Comparison of ENCODE assay signal across 26 cellular contexts in the genomic region with DNA sequence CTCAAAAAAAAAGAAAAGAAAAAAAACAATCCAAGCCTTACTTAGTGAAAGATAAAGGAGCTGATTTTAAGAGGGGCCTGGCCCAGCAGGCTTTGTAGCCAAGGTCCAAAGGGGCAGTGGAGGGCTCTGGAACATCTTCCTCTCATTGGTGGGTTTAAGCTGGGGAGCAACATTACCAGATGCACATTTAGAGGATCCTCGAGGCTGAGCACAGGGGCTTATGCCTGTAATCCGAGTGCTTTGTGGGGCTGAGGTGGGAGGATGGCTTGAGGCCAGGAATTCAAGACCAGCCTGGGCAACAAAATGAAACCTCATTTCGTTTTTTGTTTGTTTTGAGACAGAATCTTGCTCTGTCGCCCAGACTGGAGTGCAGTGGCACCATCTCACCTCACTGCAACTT. TPM values are rescaled to one million over a fixed set of nuclear protein-coding genes. Genes with fewer than 3 reads are reported as not detected.
A peak's percentile ranks its signal among the peaks of the same experiment; 100 is the strongest.
DNase-seq lines count a peak whose midpoint lies in the region; ATAC-seq and TF ChIP-seq lines count a peak whose summit lies in the region.
"Had no signal": no experiment of that assay in that cellular context is flagged by ENCODE, and none has a peak within 500 bp of the region (broad histone marks: within the 10 kb centered on the region; RNA-seq: fewer than 3 reads in every experiment).

No MANE protein-coding gene starts in this region.

- H3K36me3 ChIP-seq in HEK293 (ENCODE audit: control insufficient read depth in 2 of 2, insufficient read depth in 1 of 2, low read length in 2 of 2) (no peaks in the 10 kb centered on the region; a peak in 1 of 3 replicates), endodermal cell (ENCODE audit: control insufficient read depth, insufficient read depth, low read length) (no peaks in the 10 kb centered on the region), heart left ventricle (no peaks in the 10 kb centered on the region)
- H3K36me3 ChIP-seq: BLaER1 had no signal

- TF ChIP-seq POLR2A in heart left ventricle (IDR thresholded peaks at IDR 0.05): no peak

- H3K9me3 ChIP-seq in HEK293 (ENCODE audit: control insufficient read depth, insufficient read depth, low read depth, low read length) (no peaks in the 10 kb centered on the region), endodermal cell (ENCODE audit: control insufficient read depth, low read length) (peaks cover 7% of the 10 kb centered on the region), heart left ventricle (no peaks in the 10 kb centered on the region)
- H3K9me3 ChIP-seq: BLaER1 had no signal

- 86 to 90% methylated on average over 2 to 4 of the region's 4 CpGs for WGBS in endodermal cell (ENCODE audit: insufficient coverage in 1 of 2, insufficient read length in 1 of 2), 2 experiments
- WGBS in heart left ventricle, 4 donors: 62 to 77% (median 75%) methylated on average over 4 of the region's 4 CpGs

- H3K4me1 ChIP-seq in HEK293 (ENCODE audit: control insufficient read depth, insufficient read depth, low read length): peaks cover 6% of the 10 kb centered on the region
- no peaks in the 10 kb centered on the region for H3K4me1 ChIP-seq in endodermal cell (ENCODE audit: control insufficient read depth, insufficient read depth, low read length)
- no peaks in the 10 kb centered on the region for H3K4me1 ChIP-seq in heart left ventricle
- H3K4me1 ChIP-seq: BLaER1 had no signal

- H3K27me3 ChIP-seq in endodermal cell (ENCODE audit: control insufficient read depth, insufficient read depth, low read length, poor library complexity, severe bottlenecking) (no peaks in the 10 kb centered on the region), heart left ventricle (no peaks in the 10 kb centered on the region)
- H3K27me3 ChIP-seq: BLaER1 had no signal

- H3K9me3 Mint-ChIP-seq in endodermal cell (peaks cover 37% of the 10 kb centered on the region), progenitor cell of endocrine pancreas (ENCODE audit: low read depth) (peaks cover 13% of the 10 kb centered on the region)
- H3K9me3 Mint-ChIP-seq in naive thymus-derived CD8-positive, alpha-beta T cell: no peaks in the 10 kb centered on the region
- H3K9me3 Mint-ChIP-seq: activated CD4-positive, alpha-beta T cell treated with anti-CD3 and anti-CD28 coated beads, Interleukin-2, amount 10 ng/mL, durations not matched to agents 7 days and 5 days; activated T-cell treated with anti-CD3 and anti-CD28 coated beads, Interleukin-2, amount 50 U/mL, for 24 hours; central memory CD8-positive, alpha-beta T cell; dendritic cell treated with granulocyte-macrophage colony-stimulating factor and Interleukin-4, amounts not matched to agents 40 ng/mL and 50 ng/mL, for 4 days; type B pancreatic cell had no signal

- peaks cover 26% of the 10 kb centered on the region for H3K4me1 Mint-ChIP-seq in endodermal cell
- H3K4me1 Mint-ChIP-seq in progenitor cell of endocrine pancreas (ENCODE audit: low read depth): peaks cover 15% of the 10 kb centered on the region
- H3K4me1 Mint-ChIP-seq in naive thymus-derived CD8-positive, alpha-beta T cell: no peaks in the 10 kb centered on the region
- H3K4me1 Mint-ChIP-seq: activated CD4-positive, alpha-beta T cell treated with anti-CD3 and anti-CD28 coated beads, Interleukin-2, amount 10 ng/mL, durations not matched to agents 7 days and 5 days; central memory CD8-positive, alpha-beta T cell had no signal

- no peak overlapping the region for H3K4me3 ChIP-seq in HEK293 (ENCODE audit: low read depth, low read length)
- no peak overlapping the region for H3K4me3 ChIP-seq in endodermal cell (ENCODE audit: low read length)
- no peak overlapping the region for H3K4me3 ChIP-seq in heart left ventricle
- H3K4me3 ChIP-seq: BLaER1 had no signal

- POLR2A ChIA-PET in HEK293 (lab: Yijun Ruan, JAX): interaction anchor here (0.6 to 2.1 kb wide), 3 partner anchors 9 to 419 kb away, joined by 4 to 6 read pairs (median 5); a partner anchor contains a TSS
- POLR2A ChIA-PET in naive thymus-derived CD8-positive, alpha-beta T cell (lab: Charles Lee): interaction anchor here (0.7 kb wide), 1 partner anchor 18 kb away, joined by 3 read pairs; no protein-coding TSS in a partner anchor

- CTCF ChIA-PET in HEK293 (lab: Yijun Ruan, JAX): interaction anchor here (0.6 to 1.2 kb wide), 6 partner anchors 8 to 252 kb away, joined by 3 to 5 read pairs (median 4); no protein-coding TSS in a partner anchor

- H3K27ac ChIP-seq in HEK293 (ENCODE audit: extremely low read depth, low read depth, low read length) (no peak overlapping the region), endodermal cell (ENCODE audit: low read depth, low read length) (no peak overlapping the region), heart left ventricle (no peak overlapping the region)
- H3K27ac ChIP-seq: BLaER1 had no signal

- H3K27ac Mint-ChIP-seq in endodermal cell: peak overlapping the region; percentile 30
- H3K27ac Mint-ChIP-seq in progenitor cell of endocrine pancreas: peak overlapping the region; percentile 27
- H3K27ac Mint-ChIP-seq in naive thymus-derived CD8-positive, alpha-beta T cell: no peak overlapping the region
- H3K27ac Mint-ChIP-seq: activated CD4-positive, alpha-beta T cell treated with anti-CD3 and anti-CD28 coated beads, Interleukin-2, amount 10 ng/mL, durations not matched to agents 7 days and 5 days; activated T-cell treated with anti-CD3 and anti-CD28 coated beads, Interleukin-2, amount 50 U/mL, for 24 hours; dendritic cell treated with granulocyte-macrophage colony-stimulating factor and Interleukin-4, amounts not matched to agents 40 ng/mL and 50 ng/mL, for 4 days; type B pancreatic cell; WTC11 had no signal

- H3K36me3 Mint-ChIP-seq in endodermal cell (ENCODE audit: low read depth): peaks cover 12% of the 10 kb centered on the region
- H3K36me3 Mint-ChIP-seq in progenitor cell of endocrine pancreas (ENCODE audit: insufficient read depth): peaks cover 5% of the 10 kb centered on the region
- H3K36me3 Mint-ChIP-seq in naive thymus-derived CD8-positive, alpha-beta T cell: no peaks in the 10 kb centered on the region
- H3K36me3 Mint-ChIP-seq: type B pancreatic cell had no signal

- intact Hi-C loops in heart left ventricle (cut with DNase I): no loop called here

- H3K27me3 Mint-ChIP-seq in endodermal cell (ENCODE audit: insufficient read depth) (peaks cover 18% of the 10 kb centered on the region), progenitor cell of endocrine pancreas (no peaks in the 10 kb centered on the region)
- H3K27me3 Mint-ChIP-seq in naive thymus-derived CD8-positive, alpha-beta T cell: peaks cover 0 to 12% (median 0%) of the 10 kb centered on the region in 5 donors
- H3K27me3 Mint-ChIP-seq: activated T-cell treated with anti-CD3 and anti-CD28 coated beads, Interleukin-2, amount 50 U/mL, for 24 hours had no signal

- TF ChIP-seq CTCF in HEK293 (tag by site-specific recombination; IDR thresholded peaks at IDR 0.05) (no peak), endodermal cell (conservative IDR thresholded peaks at IDR 0.05) (no peak), progenitor cell of endocrine pancreas (IDR thresholded peaks at IDR 0.05; ENCODE audit: unreplicated experiment) (no peak), heart left ventricle (IDR thresholded peaks at IDR 0.05) (no peak)

- H3K4me3 Mint-ChIP-seq in endodermal cell: no peak overlapping the region
- H3K4me3 Mint-ChIP-seq in progenitor cell of endocrine pancreas (ENCODE audit: low read depth): no peak overlapping the region
- no peak overlapping the region for H3K4me3 Mint-ChIP-seq in naive thymus-derived CD8-positive, alpha-beta T cell
- H3K4me3 Mint-ChIP-seq: activated CD4-positive, alpha-beta T cell treated with anti-CD3 and anti-CD28 coated beads, Interleukin-2, amount 10 ng/mL, durations not matched to agents 7 days and 5 days; activated T-cell treated with anti-CD3 and anti-CD28 coated beads, Interleukin-2, amount 50 U/mL, for 24 hours; central memory CD8-positive, alpha-beta T cell; dendritic cell treated with granulocyte-macrophage colony-stimulating factor and Interleukin-4, amounts not matched to agents 40 ng/mL and 50 ng/mL, for 4 days; type B pancreatic cell; WTC11 had no signal

- DNase-seq in NCI-H524 treated with DMSO at 0.1 percent for 48 hours (lab: John Stamatoyannopoulos, UW) (peak; percentile 12), endodermal cell (peak; percentile 38), progenitor cell of endocrine pancreas (ENCODE audit: low spot score, unreplicated experiment) (no peak), heart left ventricle (no peak), ACHN (no peak)
- DNase-seq in naive thymus-derived CD8-positive, alpha-beta T cell: no peak
- DNase-seq: activated CD4-positive, alpha-beta T cell treated with anti-CD3 and anti-CD28 coated beads, Interleukin-2, amount 10 ng/mL, durations not matched to agents 7 days and 5 days; activated gamma-delta T cell treated with Interleukin-2 at 50 U/mL for 16 hours; activated T-cell treated with anti-CD3 and anti-CD28 coated beads, Interleukin-2, amount 50 U/mL, for 24 hours; DMS153; HCEC 1CT; left ventricle myocardium superior; NCI-H1048; NCI-H187 treated with DMSO at 0.1 percent for 48 hours; NCI-H774; occipital lobe; RPMI8226; stimulated activated CD4-positive, alpha-beta T cell treated with anti-CD3 and anti-CD28 coated beads, Interleukin-15, amount 100 ng/mL, for 24 hours; stimulated activated CD4-positive, alpha-beta T cell treated with anti-CD3 and anti-CD28 coated beads, Interleukin-4, amount 100 ng/mL, for 4 hours had no signal

- no peak for ATAC-seq in heart left ventricle
- ATAC-seq in naive thymus-derived CD8-positive, alpha-beta T cell: no peak
- ATAC-seq: left ventricle myocardium superior, WTC11 had no signal

- no peak overlapping the region for H3K9ac ChIP-seq in endodermal cell (ENCODE audit: extremely low read depth, low read length, poor library complexity, severe bottlenecking)
- H3K9ac ChIP-seq: BLaER1 had no signal

- in situ Hi-C loops in ACHN (cut with HindIII; ENCODE audit: low pct_ligation_motif_present, low pct_unique_long_range_greater_than_20kb, low sequenced_read_pairs): no loop called here

RNA-seq across cellular contexts. Expression of a gene that starts 8.0 kb away (rescaled TPM):
- 10 to 100 TPM; 61.8 to 69.5 TPM for total RNA-seq in endodermal cell
- 44.2 TPM for polyA plus RNA-seq in endodermal cell (2013, experiment 1 of 2)
- 34.1 TPM for polyA plus RNA-seq in endodermal cell (2013, experiment 2 of 2)
- total RNA-seq in progenitor cell of endocrine pancreas: 33.6 and 35.4 TPM in 2 replicates
- total RNA-seq in heart left ventricle: 10 to 100 TPM; 21.7 to 58.0 (median 24.5) TPM
- polyA plus RNA-seq in heart left ventricle: 10 to 100 TPM; 10.5 to 21.7 TPM
- 10 to 100 TPM; 30.1 to 31.7 TPM for total RNA-seq in naive thymus-derived CD8-positive, alpha-beta T cell
- 100 to 1,000 TPM; 118 to 154 (median 144) TPM for polyA plus RNA-seq in naive thymus-derived CD8-positive, alpha-beta T cell

RNA-seq across cellular contexts. Expression of a gene that starts 36.8 kb away (rescaled TPM):
- total RNA-seq in endodermal cell (1 to 10 TPM; 6.9 to 8.7 TPM), progenitor cell of endocrine pancreas (2.2 and 2.4 TPM in 2 replicates), heart left ventricle (1 to 10 TPM in 2 of 9 donors, under 1 TPM in 6, not detected in 1; 0.16 to 1.3 (median 0.53) TPM)
- polyA plus RNA-seq in endodermal cell (2013, experiment 1 of 2): 3.6 TPM
- 5.1 TPM for polyA plus RNA-seq in endodermal cell (2013, experiment 2 of 2)
- polyA plus RNA-seq in heart left ventricle: 1 to 10 TPM; 1.2 to 1.3 TPM
- 1 to 10 TPM in 1 of 2 experiments, under 1 TPM in 1; 0.62 to 1.1 TPM for total RNA-seq in naive thymus-derived CD8-positive, alpha-beta T cell
- under 1 TPM; 0.16 to 0.60 (median 0.22) TPM for polyA plus RNA-seq in naive thymus-derived CD8-positive, alpha-beta T cell
- total RNA-seq: activated CD4-positive, alpha-beta T cell treated with anti-CD3 and anti-CD28 coated beads, Interleukin-2, amount 10 ng/mL, durations not matched to agents 7 days and 5 days; mesenteric fat pad had no signal

RNA-seq across cellular contexts. Expression of a gene that starts 57.2 kb away (rescaled TPM):
- 10 to 100 TPM; 64.9 to 82.5 TPM for total RNA-seq in endodermal cell
- 23.7 TPM for polyA plus RNA-seq in endodermal cell (2013, experiment 1 of 2)
- polyA plus RNA-seq in endodermal cell (2013, experiment 2 of 2): 23.5 TPM
- total RNA-seq in progenitor cell of endocrine pancreas: 90.6 and 94.7 TPM in 2 replicates
- 10 to 100 TPM; 16.5 to 35.0 (median 24.7) TPM for total RNA-seq in heart left ventricle
- 10 to 100 TPM in 1 of 2 donors, 1 to 10 TPM in 1; 9.6 to 10.4 TPM for polyA plus RNA-seq in heart left ventricle
- 10 to 100 TPM; 73.4 to 76.3 TPM for total RNA-seq in naive thymus-derived CD8-positive, alpha-beta T cell
- polyA plus RNA-seq in naive thymus-derived CD8-positive, alpha-beta T cell: 1 to 10 TPM in 2 of 3 donors, under 1 TPM in 1; 0.86 to 2.4 (median 2.0) TPM

Comparison
In these comparisons a context has a peak if more than half of its experiments do, and no peak if none do; other contexts are left out.
1. DNase-seq: peak in NCI-H524 treated with DMSO at 0.1 percent for 48 hours (single experiment) and endodermal cell (single experiment); none in progenitor cell of endocrine pancreas (single experiment), heart left ventricle (0 of 5), naive thymus-derived CD8-positive, alpha-beta T cell (0 of 10) and ACHN (single experiment).
2. H3K27ac Mint-ChIP-seq: peak in endodermal cell (single experiment) and progenitor cell of endocrine pancreas (single experiment); none in naive thymus-derived CD8-positive, alpha-beta T cell (0 of 10).